14 cellular contexts compared by ENCODE assay signal in genomic region chr16:85746431-85747227, GRCh38. TPM values are rescaled to one million over a fixed set of nuclear protein-coding genes. Genes with fewer than 3 reads are reported as not detected.
DNase-seq lines count a peak whose midpoint lies in the region; TF ChIP-seq lines count a peak whose summit lies in the region.
"Had no signal": no experiment of that assay in that cellular context is flagged by ENCODE, and none has a peak within 500 bp of the region (broad histone marks: within the 10 kb centered on the region; RNA-seq: fewer than 3 reads in every experiment).

No MANE protein-coding gene starts in this region.

- peaks cover 5% of the 10 kb centered on the region for H3K79me2 ChIP-seq in fibroblast of lung (ENCODE audit: control insufficient read depth, insufficient read depth, low read length)

- H3K4me3 ChIP-seq in fibroblast of lung (replicated peaks in 1 of 4; ENCODE audit: control extremely low read depth in 1 of 4, insufficient read depth in 1 of 4, low read depth in 3 of 4, low read length in 4 of 4) (no peak overlapping the region), SJCRH30 (no peak overlapping the region)
- H3K4me3 ChIP-seq: ascending aorta, SK-N-MC, thoracic aorta had no signal

- H3K9me3 ChIP-seq in fibroblast of lung (ENCODE audit: control insufficient read depth, insufficient read depth, low read depth, low read length) (no peaks in the 10 kb centered on the region), SJCRH30 (replicated peaks) (no peaks in the 10 kb centered on the region)
- H3K9me3 ChIP-seq: ascending aorta, thoracic aorta had no signal

- H3K9ac ChIP-seq in fibroblast of lung (ENCODE audit: insufficient read depth, low read length), result no peak overlapping the region

- no peaks in the 10 kb centered on the region for H3K36me3 ChIP-seq in fibroblast of lung (ENCODE audit: control insufficient read depth, insufficient read depth, low read length)
- H3K36me3 ChIP-seq in SJCRH30, result no peaks in the 10 kb centered on the region
- H3K36me3 ChIP-seq: ascending aorta, thoracic aorta had no signal

- TF ChIP-seq CTCF in fibroblast of lung (conservative IDR thresholded peaks at IDR 0.05 in 1 of 2, IDR thresholded peaks at IDR 0.05 in 1 of 2; ENCODE audit: low read depth in 1 of 2, low read length in 2 of 2), result no peak

- H4K20me1 ChIP-seq in fibroblast of lung (ENCODE audit: control insufficient read depth, extremely low read depth, insufficient read depth, low read length), result no peaks in the 10 kb centered on the region

- H3K27ac ChIP-seq in fibroblast of lung (ENCODE audit: insufficient read depth, low read length), result no peak overlapping the region
- H3K27ac ChIP-seq in SJCRH30, result no peak overlapping the region
- H3K27ac ChIP-seq: 22Rv1, ascending aorta, HL-60, SK-N-MC, thoracic aorta had no signal

- no peak overlapping the region for H3K4me2 ChIP-seq in fibroblast of lung (ENCODE audit: extremely low read depth, insufficient read depth, low read length)

- H3K4me1 ChIP-seq in fibroblast of lung (ENCODE audit: control insufficient read depth, extremely low read depth, insufficient read depth, low read length), result peaks cover 9% of the 10 kb centered on the region
- H3K4me1 ChIP-seq in SJCRH30, result peaks cover under 1% of the 10 kb centered on the region; the same call in 1 of the 2 replicates

- DNase-seq in SIG-M5 treated with dmso at 0.1 percent for 504 hours (lab: John Stamatoyannopoulos, UW; ENCODE audit: unreplicated experiment), result peak; percentile 59
- DNase-seq in SIG-M5 (lab: John Stamatoyannopoulos, UW), result no peak
- DNase-seq in NCI-H226, result peak; percentile 72
- peak; percentile 22 to 48 for DNase-seq in fibroblast of lung (ENCODE audit: low read depth in 2 of 2)
- peak; percentile 69 for DNase-seq in ureter (ENCODE audit: low spot score)
- DNase-seq in midbrain (lab: John Stamatoyannopoulos, UW), result no peak
- no peak for DNase-seq in SJCRH30
- DNase-seq in stimulated activated CD4-positive, alpha-beta T cell treated with anti-CD3 and anti-CD28 coated beads, Interleukin-15, amount 100 ng/mL, for 24 hours, result no peak
- DNase-seq: stimulated activated CD4-positive, alpha-beta T cell treated with anti-CD3 and anti-CD28 coated beads, Interleukin-2, amount 100 ng/mL, for 24 hours had no signal

- H3K27me3 ChIP-seq in fibroblast of lung (ENCODE audit: control insufficient read depth, insufficient read depth, low read length), result no peaks in the 10 kb centered on the region
- no peaks in the 10 kb centered on the region; the same call in 1 of the 2 replicates for H3K27me3 ChIP-seq in SJCRH30

- no peak overlapping the region for H2AFZ ChIP-seq in fibroblast of lung (ENCODE audit: low read length)

RNA-seq across cellular contexts. Expression of gene C16orf74, which starts 4.3 kb away (rescaled TPM):
- 5.4 and 6.4 TPM in 2 replicates for total RNA-seq in fibroblast of lung
- polyA plus RNA-seq in fibroblast of lung, result 3.2 and 4.6 TPM in 2 replicates
- polyA plus RNA-seq in fibroblast of lung (2012), result 8.0 and 9.6 TPM in 2 replicates
- polyA minus RNA-seq in fibroblast of lung (ENCODE audit: low replicate concordance), result 0.35 and 2.3 TPM in 2 replicates
- 33.6 TPM for total RNA-seq in ureter
- 0.84 and 1.1 TPM in 2 replicates for total RNA-seq in SJCRH30 (2014; rRNA removed; shearing (Covaris generic))
- total RNA-seq: ascending aorta had no signal

RNA-seq across cellular contexts. Expression of gene EMC8, which starts 52.7 kb away (rescaled TPM):
- total RNA-seq in fibroblast of lung (22.6 and 25.1 TPM in 2 replicates), ureter (34.3 TPM)
- polyA plus RNA-seq in fibroblast of lung, result 25.9 and 35.1 TPM in 2 replicates
- 21.4 and 32.5 TPM in 2 replicates for polyA plus RNA-seq in fibroblast of lung (2012)
- 26.6 and 103 TPM in 2 replicates for polyA minus RNA-seq in fibroblast of lung (ENCODE audit: low replicate concordance)
- 26.2 and 29.6 TPM in 2 replicates for total RNA-seq in SJCRH30 (2014; rRNA removed; shearing (Covaris generic))

RNA-seq across cellular contexts. Expression of gene COX4I1, which starts 52.9 kb away (rescaled TPM):
- total RNA-seq in fibroblast of lung, result 442 and 484 TPM in 2 replicates
- polyA plus RNA-seq in fibroblast of lung, result 597 and 653 TPM in 2 replicates
- 682 and 746 TPM in 2 replicates for polyA plus RNA-seq in fibroblast of lung (2012)
- 141 and 213 TPM in 2 replicates for polyA minus RNA-seq in fibroblast of lung (ENCODE audit: low replicate concordance)
- 485 TPM for total RNA-seq in ureter
- total RNA-seq in SJCRH30 (2014; rRNA removed; shearing (Covaris generic)), result 304 and 345 TPM in 2 replicates

RNA-seq across cellular contexts. Expression of gene GINS2, which starts 57.9 kb away (rescaled TPM):
- total RNA-seq in fibroblast of lung (0.26 and 1.8 TPM in 2 replicates), ureter (2.6 TPM)
- polyA plus RNA-seq in fibroblast of lung, result 5.5 and 18.3 TPM in 2 replicates
- 5.4 and 17.3 TPM in 2 replicates for polyA plus RNA-seq in fibroblast of lung (2012)
- 2.6 and 6.7 TPM in 2 replicates for polyA minus RNA-seq in fibroblast of lung (ENCODE audit: low replicate concordance)
- total RNA-seq in SJCRH30 (2014; rRNA removed; shearing (Covaris generic)), result 50.9 and 51.2 TPM in 2 replicates
- total RNA-seq: ascending aorta had no signal

Comparison
In these comparisons a context has a peak if more than half of its experiments do, and no peak if none do; other contexts are left out.
1. DNase-seq: peak in SIG-M5 treated with dmso at 0.1 percent for 504 hours (single experiment), NCI-H226 (single experiment), fibroblast of lung (2 of 2) and ureter (single experiment); none in SIG-M5 (single experiment), midbrain (single experiment), SJCRH30 (0 of 2) and stimulated activated CD4-positive, alpha-beta T cell treated with anti-CD3 and anti-CD28 coated beads, Interleukin-15, amount 100 ng/mL, for 24 hours (single experiment).